In the genomic region with DNA sequence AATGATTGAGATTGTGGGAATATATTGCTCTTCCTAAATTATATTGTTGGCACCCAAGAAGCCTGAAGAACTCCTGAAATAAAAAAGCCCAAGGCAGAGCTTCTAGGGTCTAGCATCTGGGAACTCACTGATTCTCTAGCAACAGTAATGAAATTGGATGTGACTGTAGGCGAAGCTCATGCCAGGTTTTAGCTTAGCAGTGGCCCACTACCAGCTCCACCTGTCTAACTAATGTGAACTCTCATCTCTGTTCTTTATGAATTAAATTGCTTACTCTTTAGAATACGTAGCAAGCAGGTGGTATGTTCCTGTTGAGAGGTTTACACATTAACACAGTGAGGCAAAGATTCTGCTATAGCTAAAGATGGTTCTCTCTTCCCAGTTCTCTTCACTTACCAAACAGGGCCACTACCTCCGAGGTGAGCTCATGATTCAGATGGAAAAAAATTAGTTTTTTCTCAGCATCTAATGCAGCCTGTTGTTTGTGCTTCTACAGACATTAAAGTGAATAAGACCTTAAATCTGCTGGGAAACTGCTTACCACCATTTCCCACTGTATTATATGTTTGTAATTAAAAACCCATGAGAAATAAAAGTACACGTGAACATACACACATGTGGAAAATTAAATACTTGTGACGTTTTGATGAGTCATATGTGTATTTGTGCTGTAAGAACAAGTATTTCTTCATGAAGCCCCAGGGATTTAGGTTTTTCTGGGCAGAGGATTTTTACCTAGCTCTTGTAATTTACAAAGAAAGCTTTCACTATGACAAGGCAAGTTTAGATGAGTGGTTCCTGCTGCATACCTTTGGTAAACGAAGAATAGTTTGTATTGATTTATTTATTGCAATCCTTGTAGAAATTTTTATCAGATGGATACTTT, we compare ENCODE assay signal across 11 cellular contexts.
DNase-seq lines count a peak whose midpoint lies in the region; ATAC-seq lines count a peak whose summit lies in the region.
"Had no signal": no experiment of that assay in that cellular context is flagged by ENCODE, and none has a peak within 500 bp of the region (broad histone marks: within the 10 kb centered on the region; RNA-seq: fewer than 3 reads in every experiment).

No MANE protein-coding gene starts in this region.

- peak overlapping the region; percentile 47 for H4K8ac ChIP-seq in trophoblast cell (ENCODE audit: low read depth, low read length)

- no CpG with 5 or more reads among the region's 6 CpGs for WGBS in trophoblast cell (ENCODE audit: extremely low coverage, insufficient coverage, insufficient read length)

- no peak overlapping the region for H4K12ac ChIP-seq in trophoblast cell (ENCODE audit: low read depth, low read length)

- peak overlapping the region; percentile 44 for H3K14ac ChIP-seq in trophoblast cell (ENCODE audit: low read length)

- no peak overlapping the region for H3K4ac ChIP-seq in trophoblast cell (ENCODE audit: low read depth, low read length)

- no peak overlapping the region for H3K18ac ChIP-seq in trophoblast cell (ENCODE audit: low read length)

- peak overlapping the region; percentile 24 for H4K91ac ChIP-seq in trophoblast cell (ENCODE audit: low read depth, low read length)

- H2BK120ac ChIP-seq in trophoblast cell (ENCODE audit: insufficient read depth, low read length, poor library complexity): peak overlapping the region; percentile 60

- peak; percentile 67 for ATAC-seq in HG02798 (IDR thresholded peaks at IDR 0.05; ENCODE audit: poor library complexity, unreplicated experiment)

- peaks cover 5% of the 10 kb centered on the region in 2 experiments for H3K4me1 ChIP-seq in trophoblast cell (ENCODE audit: control insufficient read depth in 1 of 2, insufficient read depth in 2 of 2, low read length in 2 of 2)

- no peak overlapping the region for H3K23ac ChIP-seq in trophoblast cell (ENCODE audit: low read length)

- peak; percentile 45 for DNase-seq in DMS153 (lab: John Stamatoyannopoulos, UW)
- DNase-seq in DMS153 treated with DMSO at 0.1 percent for 48 hours (lab: John Stamatoyannopoulos, UW; ENCODE audit: unreplicated experiment): no peak
- peak; percentile 45 for DNase-seq in NCI-H146 (lab: John Stamatoyannopoulos, UW)
- peak in 1 of 2 donors; percentile 47 for DNase-seq in trophoblast cell
- no peak for DNase-seq in activated gamma-delta T cell (lab: John Stamatoyannopoulos, UW)
- DNase-seq in iPS-NIHi11 (ENCODE audit: low spot score): no peak
- no peak for DNase-seq in H7
- DNase-seq: activated CD4-positive, alpha-beta T cell treated with anti-CD3 and anti-CD28 coated beads, Interleukin-2, amount 10 ng/mL, durations not matched to agents 24 days and 14 days; esophagus squamous epithelium had no signal

- H3K79me1 ChIP-seq in trophoblast cell (ENCODE audit: low read length): peaks cover 3% of the 10 kb centered on the region

- no peak overlapping the region for H2AFZ ChIP-seq in trophoblast cell (ENCODE audit: insufficient read depth, low read length, poor library complexity)

- peak overlapping the region; percentile 62 for H2AK5ac ChIP-seq in trophoblast cell (ENCODE audit: low read length)

- no peak overlapping the region for H2BK5ac ChIP-seq in trophoblast cell (ENCODE audit: low read depth, low read length, poor library complexity)

- no peaks in the 10 kb centered on the region for H3K9me3 ChIP-seq in trophoblast cell (ENCODE audit: insufficient read depth, low read depth, low read length)
- H3K9me3 ChIP-seq: esophagus squamous epithelium had no signal

- H3K36me3 ChIP-seq in trophoblast cell (ENCODE audit: control insufficient read depth in 1 of 2, insufficient read depth in 2 of 2, low read length in 2 of 2) (no peaks in the 10 kb centered on the region), H7 (replicated peaks; ENCODE audit: control insufficient read depth, insufficient read depth, low read length) (no peaks in the 10 kb centered on the region)

- H3K27me3 ChIP-seq in trophoblast cell (ENCODE audit: insufficient read depth, low read length): no peaks in the 10 kb centered on the region
- no peaks in the 10 kb centered on the region for H3K27me3 ChIP-seq in H7 (ENCODE audit: control insufficient read depth, insufficient read depth, low read length)
- H3K27me3 ChIP-seq: esophagus squamous epithelium had no signal

- no peak overlapping the region for H3K4me3 ChIP-seq in trophoblast cell (ENCODE audit: low read depth, low read length)
- no peak overlapping the region for H3K4me3 ChIP-seq in H7 (ENCODE audit: insufficient read depth, low read depth, low read length)
- H3K4me3 ChIP-seq: esophagus squamous epithelium had no signal

- H3K79me2 ChIP-seq in trophoblast cell (ENCODE audit: control insufficient read depth, insufficient read depth, low read length, poor library complexity): peaks cover 2% of the 10 kb centered on the region

- H3K27ac ChIP-seq in trophoblast cell (ENCODE audit: low read depth, low read length): no peak overlapping the region
- H3K27ac ChIP-seq: 22Rv1, esophagus squamous epithelium had no signal

- H3K4me2 ChIP-seq in trophoblast cell (ENCODE audit: low read length): no peak overlapping the region

- no peak overlapping the region for H3K9ac ChIP-seq in trophoblast cell (ENCODE audit: low read length)

- H2BK12ac ChIP-seq in trophoblast cell (ENCODE audit: low read length): peak overlapping the region; percentile 87

Comparison
In these comparisons a context has a peak if more than half of its experiments do, and no peak if none do; other contexts are left out.
1. DNase-seq: peak in DMS153 (single experiment) and NCI-H146 (single experiment); none in DMS153 treated with DMSO at 0.1 percent for 48 hours (single experiment), activated gamma-delta T cell (single experiment), iPS-NIHi11 (single experiment) and H7 (single experiment).